In genomic region chr11:6099577-6099976, GRCh38 we compare ENCODE assay signal across 2 cellular contexts.
TF ChIP-seq lines count a peak whose summit lies in the region.

No MANE protein-coding gene starts in this region.

TF ChIP-seq in GM23338, 12 proteins besides CTCF, POLR2A, EP300 and RAD21:
- TF ChIP-seq CREB1 (CRISPR knock-in tag; IDR thresholded peaks at IDR 0.05; ENCODE audit: low read depth) (no peak), ZNF114 (CRISPR knock-in tag; IDR thresholded peaks at IDR 0.05) (no peak), EZH2 (IDR thresholded peaks at IDR 0.05; ENCODE audit: low read depth, unreplicated experiment) (no peak), ZNF462 (CRISPR knock-in tag; IDR thresholded peaks at IDR 0.05) (no peak), ETS1 (IDR thresholded peaks at IDR 0.05) (no peak), EZH2phosphoT487 (IDR thresholded peaks at IDR 0.05; ENCODE audit: unreplicated experiment) (no peak)

TF ChIP-seq in H1, 55 proteins besides CTCF, POLR2A, EP300 and RAD21:
- TF ChIP-seq EZH2 (IDR thresholded peaks at IDR 0.05; ENCODE audit: low read depth, low read length, severe bottlenecking), result no peak
- no peak for TF ChIP-seq ZNF274 (IDR thresholded peaks at IDR 0.05; ENCODE audit: borderline replicate concordance, extremely low read depth, low read length)
- TF ChIP-seq RNF2 (IDR thresholded peaks at IDR 0.05; ENCODE audit: borderline replicate concordance, low read depth, low read length, missing control alignments, poor library complexity, severe bottlenecking), result no peak
- no peak for TF ChIP-seq GTF2F1 (IDR thresholded peaks at IDR 0.05; ENCODE audit: borderline replicate concordance, low read depth, low read length)
- no peak for TF ChIP-seq TBP (IDR thresholded peaks at IDR 0.05; ENCODE audit: low read depth, low read length)
- TF ChIP-seq TCF12 (IDR thresholded peaks at IDR 0.05; ENCODE audit: low read depth, low read length), result no peak
- TF ChIP-seq ATF2 (IDR thresholded peaks at IDR 0.05; ENCODE audit: low read length), result no peak
- no peak for TF ChIP-seq CTBP2 (IDR thresholded peaks at IDR 0.05; ENCODE audit: borderline replicate concordance, insufficient read depth, insufficient read length, low read length)
- no peak for TF ChIP-seq GABPA (IDR thresholded peaks at IDR 0.05; ENCODE audit: borderline replicate concordance, insufficient read depth, low read length)
- TF ChIP-seq BRCA1 (IDR thresholded peaks at IDR 0.05; ENCODE audit: low read depth, low read length), result no peak
- no peak for TF ChIP-seq JUND (IDR thresholded peaks at IDR 0.05; ENCODE audit: low read length)
- TF ChIP-seq EGR1 (IDR thresholded peaks at IDR 0.05; ENCODE audit: borderline replicate concordance, low read depth, low read length), result no peak
- TF ChIP-seq SIN3A (conservative IDR thresholded peaks at IDR 0.05 in 1 of 2, IDR thresholded peaks at IDR 0.05 in 1 of 2; ENCODE audit: low read depth in 1 of 2, low read length in 2 of 2), result no peak
- no peak for TF ChIP-seq CBX5 (IDR thresholded peaks at IDR 0.05; ENCODE audit: low read depth, low read length)
- TF ChIP-seq MAFK (IDR thresholded peaks at IDR 0.05; ENCODE audit: low read depth, low read length), result no peak
- no peak for TF ChIP-seq CEBPB (IDR thresholded peaks at IDR 0.05; ENCODE audit: low read depth, low read length)
- TF ChIP-seq NRF1 (IDR thresholded peaks at IDR 0.05; ENCODE audit: low read depth, low read length), result no peak
- TF ChIP-seq FOSL1 (IDR thresholded peaks at IDR 0.05; ENCODE audit: insufficient read depth, low read depth, low read length), result no peak
